1 cellular context compared by ENCODE assay signal in genomic region chr6:33431880-33432541, GRCh38.
TF ChIP-seq lines count a peak whose summit lies in the region.

No MANE protein-coding gene starts in this region.

TF ChIP-seq in A549, 52 proteins besides CTCF, POLR2A, EP300 and RAD21 (continued from another document):
- TF ChIP-seq REST (IDR thresholded peaks at IDR 0.05): no peak
- no peak for TF ChIP-seq RCOR1 (IDR thresholded peaks at IDR 0.05; ENCODE audit: low read depth, low read length)
- no peak for TF ChIP-seq GATA3 (IDR thresholded peaks at IDR 0.05; ENCODE audit: borderline replicate concordance)
- no peak for TF ChIP-seq RARB (CRISPR knock-in tag; IDR thresholded peaks at IDR 0.05)
TF ChIP-seq in A549: peak in this region for 0.
